Comparison of ENCODE assay signal across 13 cellular contexts in the genomic region with DNA sequence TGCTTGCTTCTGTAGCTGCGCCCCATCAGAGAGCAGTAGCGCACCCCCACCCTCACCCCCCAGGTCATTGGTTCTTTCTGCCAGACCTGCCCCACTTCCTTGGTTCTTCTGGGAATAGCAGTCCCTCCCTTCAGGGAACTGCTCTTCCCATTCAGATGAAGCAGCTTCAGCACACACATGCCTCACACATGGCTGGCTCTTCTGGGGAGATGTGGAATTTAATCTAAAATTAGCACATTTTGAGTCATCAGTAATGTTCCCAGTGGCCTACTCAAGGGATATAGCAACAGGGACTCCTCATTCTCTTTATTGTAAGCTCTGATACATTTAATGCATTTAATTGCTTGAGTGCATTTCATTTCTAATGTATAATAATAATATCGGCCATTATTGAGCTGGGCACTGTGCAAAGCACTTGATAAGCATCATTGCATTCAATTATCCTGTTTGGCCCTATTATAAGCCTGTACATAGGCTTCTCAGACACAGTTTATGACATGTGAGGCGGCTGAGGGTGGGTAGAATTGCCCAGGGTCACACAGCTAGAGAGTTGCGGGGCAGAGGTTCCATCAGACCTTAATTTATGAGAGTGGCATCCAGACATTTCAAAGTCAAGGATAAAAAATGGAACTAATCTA.
DNase-seq lines count a peak whose midpoint lies in the region; ATAC-seq and TF ChIP-seq lines count a peak whose summit lies in the region.
"Had no signal": no experiment of that assay in that cellular context is flagged by ENCODE, and none has a peak within 500 bp of the region (broad histone marks: within the 10 kb centered on the region; RNA-seq: fewer than 3 reads in every experiment).

No MANE protein-coding gene starts in this region.

- TF ChIP-seq CTCF in AG09319 (IDR thresholded peaks at IDR 0.05; ENCODE audit: low read depth, low read length) (no peak), HFF-Myc (IDR thresholded peaks at IDR 0.05; ENCODE audit: low read depth, low read length, missing control alignments) (no peak), astrocyte of the spinal cord (IDR thresholded peaks at IDR 0.05; ENCODE audit: low read depth, low read length) (no peak), mucosa of descending colon (IDR thresholded peaks at IDR 0.05) (no peak)

- H3K4me1 ChIP-seq in mucosa of descending colon (ENCODE audit: low read depth) = no peaks in the 10 kb centered on the region
- H3K4me1 ChIP-seq: prostate gland had no signal

- peaks cover 13% of the 10 kb centered on the region for H3K4me1 Mint-ChIP-seq in memory B cell
- H3K4me1 Mint-ChIP-seq in activated CD4-positive, alpha-beta T cell treated with anti-CD3 and anti-CD28 coated beads, Interleukin-2, amount 10 ng/mL, durations not matched to agents 7 days and 5 days = peaks cover 41% of the 10 kb centered on the region

- H3K4me3 Mint-ChIP-seq in memory B cell = no peak overlapping the region
- no peak overlapping the region for H3K4me3 Mint-ChIP-seq in activated CD4-positive, alpha-beta T cell treated with anti-CD3 and anti-CD28 coated beads, Interleukin-2, amount 10 ng/mL, durations not matched to agents 7 days and 5 days
- H3K4me3 Mint-ChIP-seq: stimulated activated naive CD8-positive, alpha-beta T cell treated with anti-CD3 and anti-CD28 coated beads, Interleukin-15, amount 100 ng/mL, for 72 hours had no signal

- DNase-seq in AG09319 (ENCODE audit: extremely low read depth, low read depth) (peak; percentile 29), HFF-Myc (ENCODE audit: extremely low read depth, low read depth) (peak; percentile 85), astrocyte of the spinal cord (ENCODE audit: low read depth, low spot score) (peak; percentile 76), memory B cell (ENCODE audit: low spot score in 2 of 2) (no peak), mucosa of descending colon (no peak), AML-193 (lab: John Stamatoyannopoulos, UW) (no peak), NCI-H526 (lab: John Stamatoyannopoulos, UW) (no peak)
- DNase-seq in activated CD4-positive, alpha-beta T cell treated with anti-CD3 and anti-CD28 coated beads, Interleukin-2, amount 10 ng/mL, durations not matched to agents 7 days and 5 days = no peak
- DNase-seq: NCI-H1048; SHP77; stimulated activated naive CD8-positive, alpha-beta T cell treated with anti-CD3 and anti-CD28 coated beads, Interleukin-15, amount 100 ng/mL, for 72 hours; WERI-Rb-1 had no signal

- no peaks in the 10 kb centered on the region for H3K27me3 Mint-ChIP-seq in memory B cell
- H3K27me3 Mint-ChIP-seq in activated CD4-positive, alpha-beta T cell treated with anti-CD3 and anti-CD28 coated beads, Interleukin-2, amount 10 ng/mL, durations not matched to agents 7 days and 5 days = no peaks in the 10 kb centered on the region
- H3K27me3 Mint-ChIP-seq: stimulated activated naive CD8-positive, alpha-beta T cell treated with anti-CD3 and anti-CD28 coated beads, Interleukin-15, amount 100 ng/mL, for 72 hours had no signal

- no peak for ATAC-seq in memory B cell (ENCODE audit: low read depth)
- no peak for ATAC-seq in mucosa of descending colon
- ATAC-seq: stimulated activated naive CD8-positive, alpha-beta T cell treated with anti-CD3 and anti-CD28 coated beads, Interleukin-15, amount 100 ng/mL, for 72 hours had no signal

- peaks cover 4% of the 10 kb centered on the region for H3K9me3 Mint-ChIP-seq in memory B cell
- no peaks in the 10 kb centered on the region for H3K9me3 Mint-ChIP-seq in activated CD4-positive, alpha-beta T cell treated with anti-CD3 and anti-CD28 coated beads, Interleukin-2, amount 10 ng/mL, durations not matched to agents 7 days and 5 days
- H3K9me3 Mint-ChIP-seq: stimulated activated naive CD8-positive, alpha-beta T cell treated with anti-CD3 and anti-CD28 coated beads, Interleukin-15, amount 100 ng/mL, for 72 hours had no signal

- H3K36me3 Mint-ChIP-seq in memory B cell = peaks cover 4% of the 10 kb centered on the region
- H3K36me3 Mint-ChIP-seq in activated CD4-positive, alpha-beta T cell treated with anti-CD3 and anti-CD28 coated beads, Interleukin-2, amount 10 ng/mL, durations not matched to agents 7 days and 5 days (ENCODE audit: low read depth) = peaks cover 9% of the 10 kb centered on the region

- no peaks in the 10 kb centered on the region for H3K9me3 ChIP-seq in mucosa of descending colon
- H3K9me3 ChIP-seq: prostate gland had no signal

- POLR2A ChIA-PET in activated CD4-positive, alpha-beta T cell treated with anti-CD3 and anti-CD28 coated beads, Interleukin-2, amount 10 ng/mL, durations not matched to agents 7 days and 5 days (lab: Charles Lee) = no interaction called here

- H3K27ac Mint-ChIP-seq in memory B cell = peak overlapping the region; percentile 36
- no peak overlapping the region for H3K27ac Mint-ChIP-seq in activated CD4-positive, alpha-beta T cell treated with anti-CD3 and anti-CD28 coated beads, Interleukin-2, amount 10 ng/mL, durations not matched to agents 7 days and 5 days
- H3K27ac Mint-ChIP-seq: stimulated activated naive CD8-positive, alpha-beta T cell treated with anti-CD3 and anti-CD28 coated beads, Interleukin-15, amount 100 ng/mL, for 72 hours had no signal

- H3K36me3 ChIP-seq in mucosa of descending colon (ENCODE audit: low read depth) = no peaks in the 10 kb centered on the region
- H3K36me3 ChIP-seq: prostate gland, WERI-Rb-1 had no signal

- CTCF ChIA-PET in activated CD4-positive, alpha-beta T cell treated with anti-CD3 and anti-CD28 coated beads, Interleukin-2, amount 10 ng/mL, durations not matched to agents 7 days and 5 days (lab: Charles Lee) = interaction anchor here (1.0 kb wide), 1 partner anchor 9 kb away, joined by 3 read pairs; no protein-coding TSS in a partner anchor

- in situ Hi-C loops in astrocyte of the spinal cord (cut with HindIII; ENCODE audit: low sequenced_read_pairs) = no loop called here

- no peak overlapping the region for H3K4me3 ChIP-seq in HFF-Myc (replicated peaks; ENCODE audit: low read depth, low read length)
- no peak overlapping the region for H3K4me3 ChIP-seq in astrocyte of the spinal cord (ENCODE audit: low read depth, low read length)
- H3K4me3 ChIP-seq in mucosa of descending colon = no peak overlapping the region
- H3K4me3 ChIP-seq: prostate gland had no signal

- intact Hi-C loops in mucosa of descending colon (cut with DNase I, micrococcal nuclease) = no loop called here

Comparison
In these comparisons a context has a peak if more than half of its experiments do, and no peak if none do; other contexts are left out.
1. DNase-seq: peak in AG09319 (single experiment), HFF-Myc (single experiment) and astrocyte of the spinal cord (single experiment); none in memory B cell (0 of 2), mucosa of descending colon (0 of 3), AML-193 (0 of 2), activated CD4-positive, alpha-beta T cell treated with anti-CD3 and anti-CD28 coated beads, Interleukin-2, amount 10 ng/mL, durations not matched to agents 7 days and 5 days (single experiment) and NCI-H526 (0 of 2).